1 cellular context compared by ENCODE assay signal in genomic region chr4:74671074-74671698, GRCh38.
TF ChIP-seq lines count a peak whose summit lies in the region.

No MANE protein-coding gene starts in this region.

TF ChIP-seq in SK-N-SH treated with all-trans-retinoic acid at 6 μM for 48 hours, 23 proteins besides CTCF, POLR2A, EP300 and RAD21 (continued from another document):
- no peak for TF ChIP-seq TSHZ2 (CRISPR knock-in tag; IDR thresholded peaks at IDR 0.05)
- TF ChIP-seq TOX (CRISPR knock-in tag; IDR thresholded peaks at IDR 0.05; ENCODE audit: borderline replicate concordance), result no peak
- no peak for TF ChIP-seq PPARA (CRISPR knock-in tag; IDR thresholded peaks at IDR 0.05; ENCODE audit: borderline replicate concordance)
- no peak for TF ChIP-seq OSR1 (CRISPR knock-in tag; IDR thresholded peaks at IDR 0.05)
- no peak for TF ChIP-seq ZNF70 (CRISPR knock-in tag; IDR thresholded peaks at IDR 0.05)
- no peak for TF ChIP-seq RARB (CRISPR knock-in tag; IDR thresholded peaks at IDR 0.05)
- TF ChIP-seq CREB5 (CRISPR knock-in tag; IDR thresholded peaks at IDR 0.05; ENCODE audit: low read depth), result no peak
- TF ChIP-seq ZNF8 (CRISPR knock-in tag; IDR thresholded peaks at IDR 0.05), result no peak
- no peak for TF ChIP-seq ZFP30 (CRISPR knock-in tag; IDR thresholded peaks at IDR 0.05)
- no peak for TF ChIP-seq ISL1 (CRISPR knock-in tag; IDR thresholded peaks at IDR 0.05)
- no peak for TF ChIP-seq GLIS3 (CRISPR knock-in tag; IDR thresholded peaks at IDR 0.05)
